Comparison of ENCODE assay signal across 1 cellular context in genomic region chr22:39427751-39428596, GRCh38.
A peak's percentile ranks its signal among the peaks of the same experiment; 100 is the strongest.
TF ChIP-seq lines count a peak whose summit lies in the region.

No MANE protein-coding gene starts in this region.

TF ChIP-seq in H1, 55 proteins besides CTCF, POLR2A, EP300 and RAD21:
- TF ChIP-seq TBP (IDR thresholded peaks at IDR 0.05; ENCODE audit: low read depth, low read length): 0 out of 2 replicates have a peak, but pooled peaks have one; percentile 1
- no peak for TF ChIP-seq CHD7 (IDR thresholded peaks at IDR 0.05; ENCODE audit: insufficient replicate concordance, low read length)
- no peak for TF ChIP-seq BACH1 (IDR thresholded peaks at IDR 0.05; ENCODE audit: low read length)
- TF ChIP-seq SP2 (IDR thresholded peaks at IDR 0.05; ENCODE audit: low read length): no peak
